ENCODE assay signal across 16 cellular contexts in the genomic region with DNA sequence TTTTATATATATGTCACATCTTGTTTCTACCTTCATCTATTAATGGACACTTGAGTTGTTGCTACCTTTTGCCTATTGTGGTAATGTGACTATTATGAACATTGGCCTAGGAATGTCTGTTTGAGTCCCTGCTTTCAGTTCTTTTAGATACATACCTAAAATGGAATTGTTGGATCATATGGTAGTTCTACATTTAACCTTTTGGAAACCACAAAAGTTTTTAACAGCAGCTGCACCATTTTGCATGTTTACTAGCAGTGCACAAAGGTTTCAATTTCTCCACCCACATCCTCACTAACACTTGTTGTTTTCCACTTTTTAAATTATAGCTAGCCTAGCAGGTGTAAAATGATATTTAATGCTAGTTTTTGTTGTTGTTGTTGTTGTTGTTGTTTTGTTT.
DNase-seq lines count a peak whose midpoint lies in the region; ATAC-seq, FAIRE-seq and TF ChIP-seq lines count a peak whose summit lies in the region.
"Had no signal": no experiment of that assay in that cellular context is flagged by ENCODE, and none has a peak within 500 bp of the region (broad histone marks: within the 10 kb centered on the region; RNA-seq: fewer than 3 reads in every experiment).

No MANE protein-coding gene starts in this region.

- no peak overlapping the region for H3K27ac ChIP-seq in left lung
- H3K27ac ChIP-seq: adrenal gland, testis had no signal

- ATAC-seq in GM19395 (IDR thresholded peaks at IDR 0.05; ENCODE audit: unreplicated experiment) (peak; percentile 69), HG02840 (IDR thresholded peaks at IDR 0.05; ENCODE audit: low FRiP score, unreplicated experiment) (peak; percentile 65), HG03460 (IDR thresholded peaks at IDR 0.05; ENCODE audit: unreplicated experiment) (peak; percentile 63), left lung (no peak)

- no peak for TF ChIP-seq CTCF in left lung (IDR thresholded peaks at IDR 0.05)

- H3K4me1 ChIP-seq in left lung: peaks cover 3 to 8% of the 10 kb centered on the region in 2 donors

- no peaks in the 10 kb centered on the region for H3K9me3 ChIP-seq in left lung
- H3K9me3 ChIP-seq: adrenal gland, testis had no signal

- FAIRE-seq in GM12891 (lab: Jason Lieb, UNC): peak; percentile 57
- FAIRE-seq: D721Med, islet of Langerhans had no signal

- H3K36me3 ChIP-seq in left lung: no peaks in the 10 kb centered on the region
- H3K36me3 ChIP-seq: adrenal gland had no signal

- no peaks in the 10 kb centered on the region for H3K27me3 ChIP-seq in left lung
- H3K27me3 ChIP-seq: adrenal gland, testis had no signal

- no peak overlapping the region for H3K4me3 ChIP-seq in left lung
- H3K4me3 ChIP-seq: adrenal gland, testis had no signal

- no peak for TF ChIP-seq POLR2A in GM12891 (IDR thresholded peaks at IDR 0.05; ENCODE audit: low read depth, low read length)

- DNase-seq in GM12891 (ENCODE audit: insufficient read length, low spot score) (no peak), ureter (ENCODE audit: low spot score) (no peak), left lung (no peak), Kasumi-1 (lab: John Stamatoyannopoulos, UW) (no peak)
- no peak for DNase-seq in stimulated activated CD4-positive, alpha-beta T cell treated with anti-CD3 and anti-CD28 coated beads, Interleukin-15, amount 100 ng/mL, for 24 hours
- DNase-seq: activated CD8-positive, alpha-beta memory T cell treated with anti-CD3 and anti-CD28 coated beads, Interleukin-2, amount 50 U/mL, for 4 hours; adrenal gland; NCI-H1092; NCI-H524 treated with DMSO at 0.1 percent for 48 hours; retina; testis had no signal

- intact Hi-C loops in left lung (cut with DNase I): no loop called here

TF ChIP-seq in GM12891, 5 proteins besides CTCF, POLR2A, EP300 and RAD21:
- TF ChIP-seq PAX5 (IDR thresholded peaks at IDR 0.05; ENCODE audit: insufficient read depth, low read length, severe bottlenecking) (no peak), SPI1 (IDR thresholded peaks at IDR 0.05; ENCODE audit: low read depth, low read length) (no peak), POU2F2 (IDR thresholded peaks at IDR 0.05; ENCODE audit: low read depth, low read length) (no peak), POLR2AphosphoS5 (IDR thresholded peaks at IDR 0.05; ENCODE audit: low read depth, low read length) (no peak), TAF1 (IDR thresholded peaks at IDR 0.05; ENCODE audit: low read depth, low read length) (no peak)
TF ChIP-seq in GM12891: peak in this region for 0.
